Comparison of ENCODE assay signal across 8 cellular contexts in the genomic region with DNA sequence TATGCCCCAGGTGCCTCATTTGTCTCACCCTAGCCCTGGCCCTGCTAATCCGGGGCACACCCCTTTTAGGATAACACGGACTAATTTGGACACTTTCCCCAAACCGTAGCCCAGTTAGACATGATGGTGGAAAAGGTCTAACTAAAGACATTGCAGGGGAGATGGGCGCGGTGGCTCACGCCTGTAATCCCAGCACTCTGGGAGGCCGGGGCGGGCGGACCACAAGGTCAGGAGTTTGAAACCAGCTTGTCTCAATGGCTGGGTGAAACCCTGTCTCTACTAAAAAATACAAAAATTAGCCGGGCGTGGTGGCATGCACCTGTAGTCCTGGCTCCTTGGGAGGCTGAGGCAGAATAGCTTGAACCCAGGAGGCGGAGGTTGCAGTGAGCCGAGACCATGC. TPM values are rescaled to one million over a fixed set of nuclear protein-coding genes. Genes with fewer than 3 reads are reported as not detected.
"Had no signal": no experiment of that assay in that cellular context is flagged by ENCODE, and none has a peak within 500 bp of the region (broad histone marks: within the 10 kb centered on the region; RNA-seq: fewer than 3 reads in every experiment).

No MANE protein-coding gene starts in this region.

RNA-seq across cellular contexts. Expression of a gene that starts 23.2 kb away (rescaled TPM):
- total RNA-seq: colonic mucosa, dermis blood vessel endothelial cell, endodermal cell, endothelial cell of umbilical vein, esophagus mucosa, esophagus squamous epithelium, frontal cortex, gastrocnemius medialis had no signal
- polyA plus RNA-seq: endothelial cell of umbilical vein had no signal
